In the genomic region with DNA sequence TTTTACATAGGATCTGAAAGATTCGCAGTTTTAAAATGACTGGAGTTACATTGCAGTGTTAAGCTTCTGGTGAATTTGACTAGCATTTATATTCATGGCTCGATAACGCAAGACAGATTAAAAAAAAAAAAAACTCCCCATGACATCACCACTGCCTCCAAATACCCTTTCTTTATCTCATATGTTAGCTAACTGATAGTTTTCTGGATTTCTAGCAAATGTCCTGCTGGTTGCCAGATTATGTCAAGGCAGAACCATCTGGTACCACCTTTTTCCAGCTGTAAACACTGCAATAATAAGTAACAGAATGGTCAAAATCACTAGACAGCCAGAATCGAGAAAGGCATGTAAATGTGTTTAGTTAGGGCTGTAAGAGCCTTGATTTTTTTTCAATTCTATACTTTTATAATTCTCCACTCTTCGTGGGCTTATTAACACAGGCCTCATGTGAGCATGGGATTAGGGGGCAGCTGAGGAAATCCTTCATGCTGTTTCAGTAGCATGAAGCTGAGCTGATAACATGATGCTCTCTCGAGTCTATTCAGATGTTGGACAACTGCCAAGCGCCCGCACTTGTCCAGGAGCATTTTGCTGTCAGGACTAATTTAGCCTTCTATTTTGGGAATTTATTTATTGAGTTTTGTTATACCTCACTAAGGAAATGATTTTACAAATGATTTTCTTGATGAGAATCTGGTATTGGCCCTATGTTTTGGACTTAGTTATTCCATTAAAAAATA, we compare ENCODE assay signal across 12 cellular contexts.
DNase-seq lines count a peak whose midpoint lies in the region; ATAC-seq and TF ChIP-seq lines count a peak whose summit lies in the region.
"Had no signal": no experiment of that assay in that cellular context is flagged by ENCODE, and none has a peak within 500 bp of the region (broad histone marks: within the 10 kb centered on the region; RNA-seq: fewer than 3 reads in every experiment).

No MANE protein-coding gene starts in this region.

- WGBS in right cardiac atrium, result 23% methylated on average over 8 of the region's 8 CpGs

- peak; percentile 57 to 60 for ATAC-seq in right cardiac atrium
- no peak for ATAC-seq in activated naive CD8-positive, alpha-beta T cell treated with anti-CD3 and anti-CD28 coated beads, Interleukin-2, amount 50 U/mL, for 24 hours
- no peak for ATAC-seq in activated CD8-positive, alpha-beta T cell treated with anti-CD3 and anti-CD28 coated beads for 36 hours
- ATAC-seq: PC-3 had no signal

- peaks cover 5% of the 10 kb centered on the region for H3K4me1 Mint-ChIP-seq in activated naive CD8-positive, alpha-beta T cell treated with anti-CD3 and anti-CD28 coated beads, Interleukin-2, amount 50 U/mL, for 24 hours
- peaks cover 7% of the 10 kb centered on the region for H3K4me1 Mint-ChIP-seq in activated CD8-positive, alpha-beta T cell treated with anti-CD3 and anti-CD28 coated beads for 36 hours (ENCODE audit: low read depth)

- POLR2A ChIA-PET in activated CD8-positive, alpha-beta T cell treated with anti-CD3 and anti-CD28 coated beads for 36 hours (lab: Charles Lee), result no interaction called here

- no peaks in the 10 kb centered on the region for H3K36me3 Mint-ChIP-seq in activated naive CD8-positive, alpha-beta T cell treated with anti-CD3 and anti-CD28 coated beads, Interleukin-2, amount 50 U/mL, for 24 hours (ENCODE audit: low read depth)
- no peaks in the 10 kb centered on the region for H3K36me3 Mint-ChIP-seq in activated CD8-positive, alpha-beta T cell treated with anti-CD3 and anti-CD28 coated beads for 36 hours (ENCODE audit: low read depth)

- no peaks in the 10 kb centered on the region for H3K9me3 Mint-ChIP-seq in activated naive CD8-positive, alpha-beta T cell treated with anti-CD3 and anti-CD28 coated beads, Interleukin-2, amount 50 U/mL, for 24 hours
- H3K9me3 Mint-ChIP-seq in activated CD8-positive, alpha-beta T cell treated with anti-CD3 and anti-CD28 coated beads for 36 hours, result no peaks in the 10 kb centered on the region
- H3K9me3 Mint-ChIP-seq: activated B cell treated with CpG ODN at 0.5 μM for 24 hours had no signal

- H3K4me3 ChIP-seq in right cardiac atrium (ENCODE audit: low read length), result no peak overlapping the region

- no peak overlapping the region for H3K27ac ChIP-seq in right cardiac atrium (ENCODE audit: low read length)

- peaks cover 2% of the 10 kb centered on the region for H3K4me1 ChIP-seq in right cardiac atrium (ENCODE audit: control insufficient read depth, insufficient read depth, low read length)

- H3K4me3 Mint-ChIP-seq in activated naive CD8-positive, alpha-beta T cell treated with anti-CD3 and anti-CD28 coated beads, Interleukin-2, amount 50 U/mL, for 24 hours, result no peak overlapping the region
- H3K4me3 Mint-ChIP-seq in activated CD8-positive, alpha-beta T cell treated with anti-CD3 and anti-CD28 coated beads for 36 hours, result no peak overlapping the region
- H3K4me3 Mint-ChIP-seq: activated B cell treated with CpG ODN at 0.5 μM for 24 hours had no signal

- no peak for TF ChIP-seq CTCF in activated CD8-positive, alpha-beta T cell treated with anti-CD3 and anti-CD28 coated beads for 36 hours (IDR thresholded peaks at IDR 0.05)

- CTCF ChIA-PET in activated CD8-positive, alpha-beta T cell treated with anti-CD3 and anti-CD28 coated beads for 36 hours (lab: Charles Lee), result interaction anchor here (0.7 to 3.6 kb wide), 6 partner anchors 70 to 263 kb away, joined by 3 to 29 read pairs (median 6); a partner anchor contains a TSS

- intact Hi-C loops in right cardiac atrium (cut with DNase I), result loop anchor here in 3 of 4 donors (5.0 to 10.0 kb wide), 2 partner anchors 141 to 209 kb away; a partner anchor contains a TSS
- intact Hi-C loops in activated CD8-positive, alpha-beta T cell treated with anti-CD3 and anti-CD28 coated beads for 36 hours (cut with micrococcal nuclease), result no loop called here

- H3K27me3 ChIP-seq in right cardiac atrium (ENCODE audit: control insufficient read depth, insufficient read depth), result no peaks in the 10 kb centered on the region

- no peaks in the 10 kb centered on the region for H3K27me3 Mint-ChIP-seq in activated naive CD8-positive, alpha-beta T cell treated with anti-CD3 and anti-CD28 coated beads, Interleukin-2, amount 50 U/mL, for 24 hours
- H3K27me3 Mint-ChIP-seq in activated CD8-positive, alpha-beta T cell treated with anti-CD3 and anti-CD28 coated beads for 36 hours, result no peaks in the 10 kb centered on the region

- H3K27ac Mint-ChIP-seq in activated naive CD8-positive, alpha-beta T cell treated with anti-CD3 and anti-CD28 coated beads, Interleukin-2, amount 50 U/mL, for 24 hours, result no peak overlapping the region
- no peak overlapping the region for H3K27ac Mint-ChIP-seq in activated CD8-positive, alpha-beta T cell treated with anti-CD3 and anti-CD28 coated beads for 36 hours
- H3K27ac Mint-ChIP-seq: activated B cell treated with CpG ODN at 0.5 μM for 24 hours had no signal

- DNase-seq in DMS 273 (lab: John Stamatoyannopoulos, UW; ENCODE audit: unreplicated experiment), result peak; percentile 93
- peak; percentile 4 for DNase-seq in NCI-H2081 treated with DMSO at 0.1 percent for 48 hours (lab: John Stamatoyannopoulos, UW)
- peak; percentile 14 for DNase-seq in SK-N-DZ (ENCODE audit: low spot score)
- DNase-seq in right cardiac atrium, result peak; percentile 67 to 86 (median 82)
- DNase-seq in activated naive CD8-positive, alpha-beta T cell treated with anti-CD3 and anti-CD28 coated beads, Interleukin-2, amount 50 U/mL, for 24 hours, result no peak
- DNase-seq in T1000 (lab: John Stamatoyannopoulos, UW), result no peak
- no peak for DNase-seq in activated gamma-delta T cell treated with Interleukin-2 at 50 U/mL for 16 hours
- DNase-seq in activated CD8-positive, alpha-beta T cell treated with anti-CD3 and anti-CD28 coated beads for 36 hours, result no peak
- DNase-seq: activated B cell treated with CpG ODN at 0.5 μM for 24 hours; activated naive CD4-positive, alpha-beta T cell treated with Interleukin-2 at 50 U/mL for 16 hours; AML-193; PC-3 had no signal

- no peaks in the 10 kb centered on the region for H3K9me3 ChIP-seq in right cardiac atrium (ENCODE audit: control insufficient read depth, low read length)

Comparison
In these comparisons a context has a peak if more than half of its experiments do, and no peak if none do; other contexts are left out.
1. DNase-seq: peak in DMS 273 (single experiment), NCI-H2081 treated with DMSO at 0.1 percent for 48 hours (single experiment), SK-N-DZ (single experiment) and right cardiac atrium (3 of 3); none in activated naive CD8-positive, alpha-beta T cell treated with anti-CD3 and anti-CD28 coated beads, Interleukin-2, amount 50 U/mL, for 24 hours (single experiment), T1000 (single experiment), activated gamma-delta T cell treated with Interleukin-2 at 50 U/mL for 16 hours (single experiment) and activated CD8-positive, alpha-beta T cell treated with anti-CD3 and anti-CD28 coated beads for 36 hours (single experiment).
2. ATAC-seq: peak in right cardiac atrium (2 of 2); none in activated naive CD8-positive, alpha-beta T cell treated with anti-CD3 and anti-CD28 coated beads, Interleukin-2, amount 50 U/mL, for 24 hours (single experiment) and activated CD8-positive, alpha-beta T cell treated with anti-CD3 and anti-CD28 coated beads for 36 hours (single experiment).